ENCODE assay signal across 14 cellular contexts in the genomic region with DNA sequence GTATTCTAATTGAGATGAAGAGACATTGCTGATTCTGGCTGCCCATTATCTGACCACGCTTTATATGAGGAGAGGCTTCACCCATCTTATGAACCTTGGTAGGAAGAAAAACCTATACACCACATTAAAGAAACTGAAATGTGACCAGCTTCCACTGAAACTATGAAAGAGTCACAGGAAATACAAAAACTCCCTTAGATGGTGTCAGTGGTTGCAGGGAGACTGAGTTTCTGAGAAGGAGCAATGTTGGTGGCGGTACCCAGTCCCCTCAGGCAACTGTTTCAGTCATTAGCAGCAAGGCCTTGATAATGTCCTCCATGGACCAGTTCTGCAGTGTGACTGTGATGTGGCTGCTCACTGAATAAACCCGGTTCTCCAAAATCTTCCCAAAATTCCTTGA.
A peak's percentile ranks its signal among the peaks of the same experiment; 100 is the strongest.
DNase-seq lines count a peak whose midpoint lies in the region; ATAC-seq and TF ChIP-seq lines count a peak whose summit lies in the region.
"Had no signal": no experiment of that assay in that cellular context is flagged by ENCODE, and none has a peak within 500 bp of the region (broad histone marks: within the 10 kb centered on the region; RNA-seq: fewer than 3 reads in every experiment).

No MANE protein-coding gene starts in this region.

- TF ChIP-seq CTCF in GM12865 (IDR thresholded peaks at IDR 0.05; ENCODE audit: insufficient read depth, low read depth, low read length, missing control alignments) (no peak), MM.1S (IDR thresholded peaks at IDR 0.05; ENCODE audit: low read length) (no peak), brain microvascular endothelial cell (IDR thresholded peaks at IDR 0.05; ENCODE audit: low read depth, low read length, missing control alignments) (no peak)

- DNase-seq in GM12865 (ENCODE audit: low read depth), result peak; percentile 9
- DNase-seq in MM.1S, result peak; percentile 77
- no peak for DNase-seq in brain microvascular endothelial cell
- no peak for DNase-seq in NCI-H2196 treated with DMSO at 0.1 percent for 48 hours (lab: John Stamatoyannopoulos, UW; ENCODE audit: unreplicated experiment)
- DNase-seq: C1 segment of cervical spinal cord; Calu3; CD4-positive, alpha-beta memory T cell; COR-L47; DMS53; DMS79 treated with DMSO at 0.1 percent for 48 hours; GOT3 had no signal

- H4K20me1 ChIP-seq in MM.1S (ENCODE audit: insufficient read depth, low read length), result no peaks in the 10 kb centered on the region

- no peaks in the 10 kb centered on the region for H3K4me1 ChIP-seq in MM.1S (ENCODE audit: low read length)
- H3K4me1 ChIP-seq: HAP-1 had no signal

- no peaks in the 10 kb centered on the region for H3K9me3 ChIP-seq in MM.1S (replicated peaks; ENCODE audit: insufficient read depth, low read length)
- H3K9me3 ChIP-seq: HAP-1 had no signal

- H3K4me3 ChIP-seq in GM12865 (ENCODE audit: low read depth, low read length) (no peak overlapping the region), MM.1S (ENCODE audit: low read length) (no peak overlapping the region), brain microvascular endothelial cell (ENCODE audit: low read depth, low read length) (no peak overlapping the region)
- H3K4me3 ChIP-seq: HAP-1 had no signal

- no peak overlapping the region for H3K9ac ChIP-seq in MM.1S (ENCODE audit: low read length)

- no peaks in the 10 kb centered on the region for H3K79me2 ChIP-seq in MM.1S (ENCODE audit: low read length)

- peak; percentile 62 for ATAC-seq in HG02610 (IDR thresholded peaks at IDR 0.05; ENCODE audit: unreplicated experiment)
- no peak for ATAC-seq in HG02642 (IDR thresholded peaks at IDR 0.05; ENCODE audit: poor library complexity, unreplicated experiment)

- H3K36me3 ChIP-seq in MM.1S (replicated peaks; ENCODE audit: insufficient read depth, low read length), result no peaks in the 10 kb centered on the region
- no peaks in the 10 kb centered on the region for H3K36me3 ChIP-seq in brain microvascular endothelial cell (replicated peaks)
- H3K36me3 ChIP-seq: HAP-1 had no signal

- no peak overlapping the region for H3K27ac ChIP-seq in MM.1S (ENCODE audit: low read length)
- no peak overlapping the region for H3K27ac ChIP-seq in brain microvascular endothelial cell

- no peak overlapping the region for H3K4me2 ChIP-seq in MM.1S (ENCODE audit: low read depth, low read length)

- no peaks in the 10 kb centered on the region for H3K9me2 ChIP-seq in MM.1S (replicated peaks; ENCODE audit: insufficient read depth, low read length)

- H3K27me3 ChIP-seq in MM.1S (replicated peaks; ENCODE audit: insufficient read depth, low read length) (no peaks in the 10 kb centered on the region), brain microvascular endothelial cell (replicated peaks) (no peaks in the 10 kb centered on the region)

- in situ Hi-C loops in brain microvascular endothelial cell (cut with HindIII; ENCODE audit: low pct_ligation_motif_present, low sequenced_read_pairs), result no loop called here

- H2AFZ ChIP-seq in MM.1S (ENCODE audit: low read length), result no peak overlapping the region

- H3F3A ChIP-seq in MM.1S (ENCODE audit: insufficient read depth, low read length), result no peaks in the 10 kb centered on the region

Comparison
In these comparisons a context has a peak if more than half of its experiments do, and no peak if none do; other contexts are left out.
1. DNase-seq: peak in GM12865 (single experiment) and MM.1S (single experiment); none in brain microvascular endothelial cell (single experiment) and NCI-H2196 treated with DMSO at 0.1 percent for 48 hours (single experiment).